21 cellular contexts compared by ENCODE assay signal in genomic region chr13:28538932-28539331, GRCh38. TPM values are rescaled to one million over a fixed set of nuclear protein-coding genes. Genes with fewer than 3 reads are reported as not detected.
DNase-seq lines count a peak whose midpoint lies in the region; ATAC-seq and FAIRE-seq lines count a peak whose summit lies in the region.
"Had no signal": no experiment of that assay in that cellular context is flagged by ENCODE, and none has a peak within 500 bp of the region (broad histone marks: within the 10 kb centered on the region; RNA-seq: fewer than 3 reads in every experiment).

No MANE protein-coding gene starts in this region.

- peak; percentile 26 for FAIRE-seq in GM19239 (lab: Jason Lieb, UNC)
- FAIRE-seq: GM12878 had no signal

- no peak overlapping the region for H3K4me3 Mint-ChIP-seq in activated T-cell treated with anti-CD3 and anti-CD28 coated beads, Interleukin-2, amount 50 U/mL, for 24 hours
- no peak overlapping the region for H3K4me3 Mint-ChIP-seq in activated T-helper 1 cell treated with anti-CD3 and anti-CD28 coated beads, Interleukin-12 subunit alpha, Interleukin-12 subunit beta, Interleukin-2, Interleukin-4 antibody, amounts not matched to agents 30 ng/mL and 10 ng/mL and 1 ng/mL, durations not matched to agents 14 hours and 24 hours and 36 hours
- H3K4me3 Mint-ChIP-seq in stimulated activated naive B cell treated with anti-CD40 and anti-IgM and Interleukin-4, amounts not matched to agents 10 μg/mL and 1 μg/mL and 100 μg/mL, for 72 hours: no peak overlapping the region
- H3K4me3 Mint-ChIP-seq: CD4-positive, alpha-beta T cell had no signal

- peak overlapping the region; percentile 89 for H3K27ac Mint-ChIP-seq in activated T-cell treated with anti-CD3 and anti-CD28 coated beads, Interleukin-2, amount 50 U/mL, for 24 hours
- peak overlapping the region; percentile 25 for H3K27ac Mint-ChIP-seq in activated T-helper 1 cell treated with anti-CD3 and anti-CD28 coated beads, Interleukin-12 subunit alpha, Interleukin-12 subunit beta, Interleukin-2, Interleukin-4 antibody, amounts not matched to agents 30 ng/mL and 10 ng/mL and 1 ng/mL, durations not matched to agents 14 hours and 24 hours and 36 hours
- no peak overlapping the region for H3K27ac Mint-ChIP-seq in stimulated activated naive B cell treated with anti-CD40 and anti-IgM and Interleukin-4, amounts not matched to agents 10 μg/mL and 1 μg/mL and 100 μg/mL, for 72 hours
- H3K27ac Mint-ChIP-seq: CD4-positive, alpha-beta T cell had no signal

- peaks cover 42% of the 10 kb centered on the region for H3K4me1 Mint-ChIP-seq in activated T-cell treated with anti-CD3 and anti-CD28 coated beads, Interleukin-2, amount 50 U/mL, for 24 hours (ENCODE audit: low read depth)
- peaks cover 32% of the 10 kb centered on the region for H3K4me1 Mint-ChIP-seq in activated T-helper 1 cell treated with anti-CD3 and anti-CD28 coated beads, Interleukin-12 subunit alpha, Interleukin-12 subunit beta, Interleukin-2, Interleukin-4 antibody, amounts not matched to agents 30 ng/mL and 10 ng/mL and 1 ng/mL, durations not matched to agents 14 hours and 24 hours and 36 hours (ENCODE audit: low read depth)
- H3K4me1 Mint-ChIP-seq in stimulated activated naive B cell treated with anti-CD40 and anti-IgM and Interleukin-4, amounts not matched to agents 10 μg/mL and 1 μg/mL and 100 μg/mL, for 72 hours: peaks cover 14 to 46% of the 10 kb centered on the region in 2 donors

- intact Hi-C loops in activated T-helper 1 cell treated with anti-CD3 and anti-CD28 coated beads, Interleukin-12 subunit alpha, Interleukin-12 subunit beta, Interleukin-2, Interleukin-4 antibody, amounts not matched to agents 30 ng/mL and 10 ng/mL and 1 ng/mL, durations not matched to agents 14 hours and 24 hours and 36 hours (cut with micrococcal nuclease): loop anchor here (1.0 kb wide), 4 partner anchors 8 to 120 kb away; partner anchors contain the start of gene POMP

- peaks cover 51% of the 10 kb centered on the region for H3K27me3 Mint-ChIP-seq in activated T-cell treated with anti-CD3 and anti-CD28 coated beads, Interleukin-2, amount 50 U/mL, for 24 hours
- H3K27me3 Mint-ChIP-seq in activated T-helper 1 cell treated with anti-CD3 and anti-CD28 coated beads, Interleukin-12 subunit alpha, Interleukin-12 subunit beta, Interleukin-2, Interleukin-4 antibody, amounts not matched to agents 30 ng/mL and 10 ng/mL and 1 ng/mL, durations not matched to agents 14 hours and 24 hours and 36 hours (ENCODE audit: insufficient read depth): peaks cover 2% of the 10 kb centered on the region
- peaks cover 11 to 19% of the 10 kb centered on the region in 2 donors for H3K27me3 Mint-ChIP-seq in stimulated activated naive B cell treated with anti-CD40 and anti-IgM and Interleukin-4, amounts not matched to agents 10 μg/mL and 1 μg/mL and 100 μg/mL, for 72 hours

- no peaks in the 10 kb centered on the region for H3K36me3 Mint-ChIP-seq in activated T-cell treated with anti-CD3 and anti-CD28 coated beads, Interleukin-2, amount 50 U/mL, for 24 hours (ENCODE audit: low read depth)
- H3K36me3 Mint-ChIP-seq in activated T-helper 1 cell treated with anti-CD3 and anti-CD28 coated beads, Interleukin-12 subunit alpha, Interleukin-12 subunit beta, Interleukin-2, Interleukin-4 antibody, amounts not matched to agents 30 ng/mL and 10 ng/mL and 1 ng/mL, durations not matched to agents 14 hours and 24 hours and 36 hours (ENCODE audit: low read depth): peaks cover 4% of the 10 kb centered on the region
- H3K36me3 Mint-ChIP-seq in stimulated activated naive B cell treated with anti-CD40 and anti-IgM and Interleukin-4, amounts not matched to agents 10 μg/mL and 1 μg/mL and 100 μg/mL, for 72 hours: peaks cover 6 to 14% of the 10 kb centered on the region in 2 donors

- peaks cover 13% of the 10 kb centered on the region for H3K9me3 Mint-ChIP-seq in activated T-cell treated with anti-CD3 and anti-CD28 coated beads, Interleukin-2, amount 50 U/mL, for 24 hours
- H3K9me3 Mint-ChIP-seq in activated T-helper 1 cell treated with anti-CD3 and anti-CD28 coated beads, Interleukin-12 subunit alpha, Interleukin-12 subunit beta, Interleukin-2, Interleukin-4 antibody, amounts not matched to agents 30 ng/mL and 10 ng/mL and 1 ng/mL, durations not matched to agents 14 hours and 24 hours and 36 hours: peaks cover 11% of the 10 kb centered on the region
- H3K9me3 Mint-ChIP-seq in stimulated activated naive B cell treated with anti-CD40 and anti-IgM and Interleukin-4, amounts not matched to agents 10 μg/mL and 1 μg/mL and 100 μg/mL, for 72 hours: peaks cover 13 to 16% of the 10 kb centered on the region in 2 donors
- H3K9me3 Mint-ChIP-seq: CD4-positive, alpha-beta T cell had no signal

- no peak for DNase-seq in activated T-cell treated with anti-CD3 and anti-CD28 coated beads, Interleukin-2, amount 50 U/mL, for 24 hours
- no peak for DNase-seq in activated T-cell treated with anti-CD3 and anti-CD28 coated beads, Interleukin-2, amount 50 U/mL, for 1 hour
- DNase-seq in GM19239 (ENCODE audit: insufficient read length, low spot score) (no peak), HUDEP-2 (lab: John Stamatoyannopoulos, UW; ENCODE audit: unreplicated experiment in 76 of 76) (no peak)
- no peak for DNase-seq in activated T-helper 1 cell treated with anti-CD3 and anti-CD28 coated beads, Interleukin-12 subunit alpha, Interleukin-12 subunit beta, Interleukin-2, Interleukin-4 antibody, amounts not matched to agents 30 ng/mL and 10 ng/mL and 1 ng/mL, durations not matched to agents 14 hours and 24 hours and 36 hours (ENCODE audit: low spot score)
- DNase-seq in stimulated activated naive B cell treated with anti-CD40 and anti-IgM and Interleukin-4, amounts not matched to agents 10 μg/mL and 1 μg/mL and 100 μg/mL, for 72 hours: no peak
- DNase-seq: CD4-positive, alpha-beta T cell; COR-L47; DMS79 treated with DMSO at 0.1 percent for 48 hours; GOT3; HCEC 1CT; NCI-H1694; NCI-H2081; NCI-H2171; NCI-H345; NCI-H524; NCI-H774; NK-92 treated with Interleukin-12 subunit alpha and Interleukin-12 subunit beta, amount 100 ng/mL, for 24 hours; Peyer's patch had no signal

- peak; percentile 73 to 78 for ATAC-seq in stimulated activated naive B cell treated with anti-CD40 and anti-IgM and Interleukin-4, amounts not matched to agents 10 μg/mL and 1 μg/mL and 100 μg/mL, for 72 hours (replicated peaks)
- no peak for ATAC-seq in GM19328 (IDR thresholded peaks at IDR 0.05; ENCODE audit: unreplicated experiment)

RNA-seq across cellular contexts. Expression of gene FLT1, which starts 44.0 kb away (rescaled TPM):
- total RNA-seq in activated T-helper 1 cell treated with anti-CD3 and anti-CD28 coated beads, Interleukin-12 subunit alpha, Interleukin-12 subunit beta, Interleukin-2, Interleukin-4 antibody, amounts not matched to agents 30 ng/mL and 10 ng/mL and 1 ng/mL, durations not matched to agents 14 hours and 24 hours and 36 hours: 45.6 and 46.3 TPM in 2 replicates
